Comparison of ENCODE assay signal across 1 cellular context in genomic region chr20:64238115-64238825, GRCh38.
A peak's percentile ranks its signal among the peaks of the same experiment; 100 is the strongest.
TF ChIP-seq lines count a peak whose summit lies in the region.

No MANE protein-coding gene starts in this region.

TF ChIP-seq in HepG2, 621 proteins besides CTCF, POLR2A, EP300 and RAD21 (continued from another document and continues in another):
- TF ChIP-seq HNF1A (IDR thresholded peaks at IDR 0.05; ENCODE audit: low read depth) (no peak), HNF1A (CRISPR knock-in tag; IDR thresholded peaks at IDR 0.05; ENCODE audit: borderline replicate concordance) (no peak; the same call in 1 of the 2 replicates), HHEX (CRISPR knock-in tag; IDR thresholded peaks at IDR 0.05) (0 out of 2 replicates have a peak, but pooled peaks have one; percentile 24), MYNN (CRISPR knock-in tag; IDR thresholded peaks at IDR 0.05; ENCODE audit: low read depth) (peak; percentile 21; the same call in 1 of the 2 replicates), KDM1A (CRISPR knock-in tag; IDR thresholded peaks at IDR 0.05) (peak; percentile 70; the same call in 1 of the 2 replicates), ZNF709 (CRISPR knock-in tag; IDR thresholded peaks at IDR 0.05) (no peak), PHF20 (CRISPR knock-in tag; IDR thresholded peaks at IDR 0.05) (peak; percentile 66; the same call in 1 of the 2 replicates), ARID3A (IDR thresholded peaks at IDR 0.05; ENCODE audit: low read depth, low read length) (peak; percentile 44; the same call in 1 of the 2 replicates), HOXA3 (CRISPR knock-in tag; IDR thresholded peaks at IDR 0.05) (peak; percentile 84), ZNF879 (CRISPR knock-in tag; IDR thresholded peaks at IDR 0.05) (no peak), HNF4G (IDR thresholded peaks at IDR 0.05; ENCODE audit: borderline replicate concordance, low read depth, low read length) (no peak), HNF4G (CRISPR knock-in tag; IDR thresholded peaks at IDR 0.05; ENCODE audit: borderline replicate concordance, low read depth) (peak; percentile 54; the same call in 1 of the 2 replicates), ZNF331 (CRISPR knock-in tag; IDR thresholded peaks at IDR 0.05) (peak; percentile 93), ZNF747 (CRISPR knock-in tag; IDR thresholded peaks at IDR 0.05; ENCODE audit: borderline replicate concordance) (0 out of 2 replicates have a peak, but pooled peaks have one; percentile 60), ERF (CRISPR knock-in tag; IDR thresholded peaks at IDR 0.05) (peak; percentile 91), ZNF543 (CRISPR knock-in tag; IDR thresholded peaks at IDR 0.05) (no peak), NR1H2 (CRISPR knock-in tag; IDR thresholded peaks at IDR 0.05; ENCODE audit: borderline replicate concordance, low read depth) (peak; percentile 88; the same call in 1 of the 2 replicates), ZNF205 (CRISPR knock-in tag; IDR thresholded peaks at IDR 0.05) (peak; percentile 64; the same call in 1 of the 2 replicates), ZNF468 (CRISPR knock-in tag; IDR thresholded peaks at IDR 0.05) (no peak), MIXL1 (CRISPR knock-in tag; IDR thresholded peaks at IDR 0.05) (peak; percentile 58), ZNF451 (CRISPR knock-in tag; IDR thresholded peaks at IDR 0.05) (0 out of 2 replicates have a peak, but pooled peaks have one; percentile 16), CEBPG (CRISPR knock-in tag; IDR thresholded peaks at IDR 0.05) (peak; percentile 84), GATAD2A (CRISPR knock-in tag; IDR thresholded peaks at IDR 0.05) (peak; percentile 92), YEATS4 (CRISPR knock-in tag; IDR thresholded peaks at IDR 0.05; ENCODE audit: borderline replicate concordance) (peak; percentile 79), ZBTB39 (CRISPR knock-in tag; IDR thresholded peaks at IDR 0.05) (peak; percentile 99), TEAD3 (CRISPR knock-in tag; optimal IDR thresholded peaks at IDR 0.05; ENCODE audit: borderline replicate concordance) (peak; percentile 80), FOXA3 (CRISPR knock-in tag; IDR thresholded peaks at IDR 0.05) (peak; percentile 95), FOXA1 (IDR thresholded peaks at IDR 0.05) (peak; percentile 91), FOXA1 (CRISPR knock-in tag; IDR thresholded peaks at IDR 0.05) (peak; percentile 96), ZNF772 (CRISPR knock-in tag; IDR thresholded peaks at IDR 0.05) (no peak), RARG (CRISPR knock-in tag; IDR thresholded peaks at IDR 0.05; ENCODE audit: low read depth) (no peak), ASH2L (IDR thresholded peaks at IDR 0.05; ENCODE audit: insufficient read length, low read depth, low read length) (peak; percentile 59), HMG20A (CRISPR knock-in tag; IDR thresholded peaks at IDR 0.05; ENCODE audit: borderline replicate concordance) (0 out of 2 replicates have a peak, but pooled peaks have one; percentile 35), ZNF776 (CRISPR knock-in tag; IDR thresholded peaks at IDR 0.05) (0 out of 2 replicates have a peak, but pooled peaks have one; percentile 62), EHMT2 (IDR thresholded peaks at IDR 0.05; ENCODE audit: borderline replicate concordance, low read depth, low read length) (peak; percentile 72; the same call in 1 of the 2 replicates), ZNF598 (CRISPR knock-in tag; IDR thresholded peaks at IDR 0.05; ENCODE audit: borderline replicate concordance) (peak; percentile 77), ZNF556 (CRISPR knock-in tag; IDR thresholded peaks at IDR 0.05; ENCODE audit: borderline replicate concordance) (no peak; the same call in 1 of the 2 replicates), ZNF501 (CRISPR knock-in tag; IDR thresholded peaks at IDR 0.05) (0 out of 2 replicates have a peak, but pooled peaks have one; percentile 9), ZFP37 (CRISPR knock-in tag; IDR thresholded peaks at IDR 0.05; ENCODE audit: borderline replicate concordance) (peak; percentile 64; the same call in 1 of the 2 replicates), KAT2B (IDR thresholded peaks at IDR 0.05; ENCODE audit: borderline replicate concordance, low read depth, low read length) (no peak), PCBP2 (optimal IDR thresholded peaks at IDR 0.05; ENCODE audit: low read depth, low read length, poor library complexity, severe bottlenecking) (no peak)
- TF ChIP-seq, protein P1, sequence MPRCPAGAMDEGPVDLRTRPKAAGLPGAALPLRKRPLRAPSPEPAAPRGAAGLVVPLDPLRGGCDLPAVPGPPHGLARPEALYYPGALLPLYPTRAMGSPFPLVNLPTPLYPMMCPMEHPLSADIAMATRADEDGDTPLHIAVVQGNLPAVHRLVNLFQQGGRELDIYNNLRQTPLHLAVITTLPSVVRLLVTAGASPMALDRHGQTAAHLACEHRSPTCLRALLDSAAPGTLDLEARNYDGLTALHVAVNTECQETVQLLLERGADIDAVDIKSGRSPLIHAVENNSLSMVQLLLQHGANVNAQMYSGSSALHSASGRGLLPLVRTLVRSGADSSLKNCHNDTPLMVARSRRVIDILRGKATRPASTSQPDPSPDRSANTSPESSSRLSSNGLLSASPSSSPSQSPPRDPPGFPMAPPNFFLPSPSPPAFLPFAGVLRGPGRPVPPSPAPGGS (CRISPR knock-in tag; IDR thresholded peaks at IDR 0.05) = 0 out of 2 replicates have a peak, but pooled peaks have one; percentile 41
- TF ChIP-seq, protein P2, sequence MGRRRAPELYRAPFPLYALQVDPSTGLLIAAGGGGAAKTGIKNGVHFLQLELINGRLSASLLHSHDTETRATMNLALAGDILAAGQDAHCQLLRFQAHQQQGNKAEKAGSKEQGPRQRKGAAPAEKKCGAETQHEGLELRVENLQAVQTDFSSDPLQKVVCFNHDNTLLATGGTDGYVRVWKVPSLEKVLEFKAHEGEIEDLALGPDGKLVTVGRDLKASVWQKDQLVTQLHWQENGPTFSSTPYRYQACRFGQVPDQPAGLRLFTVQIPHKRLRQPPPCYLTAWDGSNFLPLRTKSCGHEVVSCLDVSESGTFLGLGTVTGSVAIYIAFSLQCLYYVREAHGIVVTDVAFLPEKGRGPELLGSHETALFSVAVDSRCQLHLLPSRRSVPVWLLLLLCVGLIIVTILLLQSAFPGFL (CRISPR knock-in tag; IDR thresholded peaks at IDR 0.05) = no peak
- TF ChIP-seq, protein P3, sequence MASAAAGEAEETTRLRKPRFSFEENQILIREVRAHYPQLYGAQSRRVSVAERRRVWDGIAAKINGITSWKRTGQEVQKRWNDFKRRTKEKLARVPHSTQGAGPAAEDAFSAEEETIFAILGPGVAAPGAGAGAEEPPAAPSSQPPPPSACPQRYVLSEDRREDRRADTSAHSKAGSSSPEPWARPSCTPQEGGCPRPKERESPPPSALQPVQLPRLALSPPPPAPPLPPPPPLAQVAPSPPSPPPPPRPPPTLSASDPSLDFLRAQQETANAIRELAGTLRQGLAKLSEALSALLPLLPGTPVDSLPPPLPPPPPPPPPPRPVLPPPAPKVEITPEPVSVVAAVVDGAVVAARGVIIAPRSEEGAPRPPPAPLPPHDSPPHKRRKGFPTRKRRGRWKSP (CRISPR knock-in tag; IDR thresholded peaks at IDR 0.05) = peak; percentile 65; the same call in 1 of the 2 replicates
- TF ChIP-seq, protein P4, sequence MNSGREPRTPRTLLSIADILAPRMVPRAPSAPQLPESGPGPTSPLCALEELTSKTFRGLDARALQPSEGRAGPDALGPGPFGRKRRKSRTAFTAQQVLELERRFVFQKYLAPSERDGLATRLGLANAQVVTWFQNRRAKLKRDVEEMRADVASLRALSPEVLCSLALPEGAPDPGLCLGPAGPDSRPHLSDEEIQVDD (CRISPR knock-in tag; IDR thresholded peaks at IDR 0.05; ENCODE audit: borderline replicate concordance) = no peak
- TF ChIP-seq, protein P5, sequence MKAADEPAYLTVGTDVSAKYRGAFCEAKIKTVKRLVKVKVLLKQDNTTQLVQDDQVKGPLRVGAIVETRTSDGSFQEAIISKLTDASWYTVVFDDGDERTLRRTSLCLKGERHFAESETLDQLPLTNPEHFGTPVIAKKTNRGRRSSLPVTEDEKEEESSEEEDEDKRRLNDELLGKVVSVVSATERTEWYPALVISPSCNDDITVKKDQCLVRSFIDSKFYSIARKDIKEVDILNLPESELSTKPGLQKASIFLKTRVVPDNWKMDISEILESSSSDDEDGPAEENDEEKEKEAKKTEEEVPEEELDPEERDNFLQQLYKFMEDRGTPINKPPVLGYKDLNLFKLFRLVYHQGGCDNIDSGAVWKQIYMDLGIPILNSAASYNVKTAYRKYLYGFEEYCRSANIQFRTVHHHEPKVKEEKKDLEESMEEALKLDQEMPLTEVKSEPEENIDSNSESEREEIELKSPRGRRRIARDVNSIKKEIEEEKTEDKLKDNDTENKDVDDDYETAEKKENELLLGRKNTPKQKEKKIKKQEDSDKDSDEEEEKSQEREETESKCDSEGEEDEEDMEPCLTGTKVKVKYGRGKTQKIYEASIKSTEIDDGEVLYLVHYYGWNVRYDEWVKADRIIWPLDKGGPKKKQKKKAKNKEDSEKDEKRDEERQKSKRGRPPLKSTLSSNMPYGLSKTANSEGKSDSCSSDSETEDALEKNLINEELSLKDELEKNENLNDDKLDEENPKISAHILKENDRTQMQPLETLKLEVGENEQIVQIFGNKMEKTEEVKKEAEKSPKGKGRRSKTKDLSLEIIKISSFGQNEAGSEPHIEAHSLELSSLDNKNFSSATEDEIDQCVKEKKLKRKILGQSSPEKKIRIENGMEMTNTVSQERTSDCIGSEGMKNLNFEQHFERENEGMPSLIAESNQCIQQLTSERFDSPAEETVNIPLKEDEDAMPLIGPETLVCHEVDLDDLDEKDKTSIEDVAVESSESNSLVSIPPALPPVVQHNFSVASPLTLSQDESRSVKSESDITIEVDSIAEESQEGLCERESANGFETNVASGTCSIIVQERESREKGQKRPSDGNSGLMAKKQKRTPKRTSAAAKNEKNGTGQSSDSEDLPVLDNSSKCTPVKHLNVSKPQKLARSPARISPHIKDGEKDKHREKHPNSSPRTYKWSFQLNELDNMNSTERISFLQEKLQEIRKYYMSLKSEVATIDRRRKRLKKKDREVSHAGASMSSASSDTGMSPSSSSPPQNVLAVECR (CRISPR knock-in tag; IDR thresholded peaks at IDR 0.05; ENCODE audit: borderline replicate concordance) = peak; percentile 70; the same call in 1 of the 2 replicates
- TF ChIP-seq, protein P6, sequence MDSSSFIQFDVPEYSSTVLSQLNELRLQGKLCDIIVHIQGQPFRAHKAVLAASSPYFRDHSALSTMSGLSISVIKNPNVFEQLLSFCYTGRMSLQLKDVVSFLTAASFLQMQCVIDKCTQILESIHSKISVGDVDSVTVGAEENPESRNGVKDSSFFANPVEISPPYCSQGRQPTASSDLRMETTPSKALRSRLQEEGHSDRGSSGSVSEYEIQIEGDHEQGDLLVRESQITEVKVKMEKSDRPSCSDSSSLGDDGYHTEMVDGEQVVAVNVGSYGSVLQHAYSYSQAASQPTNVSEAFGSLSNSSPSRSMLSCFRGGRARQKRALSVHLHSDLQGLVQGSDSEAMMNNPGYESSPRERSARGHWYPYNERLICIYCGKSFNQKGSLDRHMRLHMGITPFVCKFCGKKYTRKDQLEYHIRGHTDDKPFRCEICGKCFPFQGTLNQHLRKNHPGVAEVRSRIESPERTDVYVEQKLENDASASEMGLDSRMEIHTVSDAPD (CRISPR knock-in tag; IDR thresholded peaks at IDR 0.05) = peak; percentile 98
